Comparison of ENCODE assay signal across 22 cellular contexts in genomic region chr5:112013660-112014059, GRCh38.
"Had no signal": no experiment of that assay in that cellular context is flagged by ENCODE, and none has a peak within 500 bp of the region (broad histone marks: within the 10 kb centered on the region; RNA-seq: fewer than 3 reads in every experiment).

No MANE protein-coding gene starts in this region.

- H3K4me3 ChIP-seq: coronary artery, dorsolateral prefrontal cortex, heart left ventricle, mucosa of descending colon, spleen, testis, tibial nerve, upper lobe of right lung, vagina had no signal

- H3K36me3 ChIP-seq: heart left ventricle, spleen, tibial nerve, upper lobe of right lung, vagina had no signal

- H3K4me3 Mint-ChIP-seq: natural killer cell treated with Interleukin-12 subunit alpha and Interleukin-12 subunit beta and Interleukin-15 and Interleukin-18, amount 100 ng/mL, for 72 hours; stimulated activated naive B cell treated with anti-CD40 and anti-IgM and Interleukin-4, amounts not matched to agents 10 μg/mL and 1 μg/mL and 100 μg/mL, for 72 hours; stimulated activated naive CD8-positive, alpha-beta T cell treated with anti-CD3 and anti-CD28 coated beads, Interleukin-15, amount 100 ng/mL, for 72 hours had no signal

- H3K27me3 Mint-ChIP-seq: stimulated activated naive CD8-positive, alpha-beta T cell treated with anti-CD3 and anti-CD28 coated beads, Interleukin-15, amount 100 ng/mL, for 72 hours had no signal

- H3K4me1 ChIP-seq: spleen, testis, upper lobe of right lung, vagina had no signal

- H3K9me3 Mint-ChIP-seq: stimulated activated naive B cell treated with anti-CD40 and anti-IgM and Interleukin-4, amounts not matched to agents 10 μg/mL and 1 μg/mL and 100 μg/mL, for 72 hours; stimulated activated naive CD8-positive, alpha-beta T cell treated with anti-CD3 and anti-CD28 coated beads, Interleukin-15, amount 100 ng/mL, for 72 hours had no signal

- DNase-seq: dorsolateral prefrontal cortex; effector CD8-positive, alpha-beta T cell; foreskin melanocyte; heart left ventricle; hippocampal formation; kidney glomerular epithelial cell; mammary epithelial cell; mucosa of descending colon; posterior cingulate gyrus; spleen; stimulated activated CD4-positive, alpha-beta T cell treated with anti-CD3 and anti-CD28 coated beads, Interleukin-15, amount 100 ng/mL, for 24 hours; stimulated activated CD4-positive, alpha-beta T cell treated with anti-CD3 and anti-CD28 coated beads, Interleukin-1b, Interleukin-23, amount 100 ng/mL, for 48 hours; stimulated activated CD4-positive, alpha-beta T cell treated with anti-CD3 and anti-CD28 coated beads, Interleukin-4, amount 100 ng/mL, for 24 hours; stimulated activated naive B cell treated with anti-CD40 and anti-IgM and Interleukin-4, amounts not matched to agents 10 μg/mL and 1 μg/mL and 100 μg/mL, for 72 hours; stimulated activated naive CD8-positive, alpha-beta T cell treated with anti-CD3 and anti-CD28 coated beads, Interleukin-15, amount 100 ng/mL, for 72 hours; testis; upper lobe of right lung had no signal

- H3K4me1 Mint-ChIP-seq: stimulated activated naive B cell treated with anti-CD40 and anti-IgM and Interleukin-4, amounts not matched to agents 10 μg/mL and 1 μg/mL and 100 μg/mL, for 72 hours; stimulated activated naive CD8-positive, alpha-beta T cell treated with anti-CD3 and anti-CD28 coated beads, Interleukin-15, amount 100 ng/mL, for 72 hours had no signal

- H3K27me3 ChIP-seq: dorsolateral prefrontal cortex, heart left ventricle, spleen, testis, tibial nerve, upper lobe of right lung, vagina had no signal

- H3K9me3 ChIP-seq: heart left ventricle, mucosa of descending colon, spleen, testis, tibial nerve, upper lobe of right lung, vagina had no signal

- H3K36me3 Mint-ChIP-seq: natural killer cell treated with Interleukin-12 subunit alpha and Interleukin-12 subunit beta and Interleukin-15 and Interleukin-18, amount 100 ng/mL, for 72 hours; stimulated activated naive B cell treated with anti-CD40 and anti-IgM and Interleukin-4, amounts not matched to agents 10 μg/mL and 1 μg/mL and 100 μg/mL, for 72 hours had no signal

- H3K27ac Mint-ChIP-seq: natural killer cell treated with Interleukin-12 subunit alpha and Interleukin-12 subunit beta and Interleukin-15 and Interleukin-18, amount 100 ng/mL, for 72 hours; stimulated activated naive B cell treated with anti-CD40 and anti-IgM and Interleukin-4, amounts not matched to agents 10 μg/mL and 1 μg/mL and 100 μg/mL, for 72 hours; stimulated activated naive CD8-positive, alpha-beta T cell treated with anti-CD3 and anti-CD28 coated beads, Interleukin-15, amount 100 ng/mL, for 72 hours had no signal

- ATAC-seq: heart left ventricle; mucosa of descending colon; natural killer cell treated with Interleukin-12 subunit alpha and Interleukin-12 subunit beta and Interleukin-15 and Interleukin-18, amount 100 ng/mL, for 72 hours; sciatic nerve; stimulated activated naive B cell treated with anti-CD40 and anti-IgM and Interleukin-4, amounts not matched to agents 10 μg/mL and 1 μg/mL and 100 μg/mL, for 72 hours; stimulated activated naive CD8-positive, alpha-beta T cell treated with anti-CD3 and anti-CD28 coated beads, Interleukin-15, amount 100 ng/mL, for 72 hours; upper lobe of right lung had no signal

- H3K27ac ChIP-seq: coronary artery, dorsolateral prefrontal cortex, spleen, testis, tibial nerve, upper lobe of right lung, vagina had no signal
